10 cellular contexts compared by ENCODE assay signal in genomic region chr11:61833478-61833877, GRCh38. TPM values are rescaled to one million over a fixed set of nuclear protein-coding genes. Genes with fewer than 3 reads are reported as not detected.
DNase-seq lines count a peak whose midpoint lies in the region; ATAC-seq lines count a peak whose summit lies in the region.
"Had no signal": no experiment of that assay in that cellular context is flagged by ENCODE, and none has a peak within 500 bp of the region (broad histone marks: within the 10 kb centered on the region; RNA-seq: fewer than 3 reads in every experiment).

No MANE protein-coding gene starts in this region.

- DNase-seq in NCI-H1436 treated with DMSO at 0.1 percent for 48 hours (lab: John Stamatoyannopoulos, UW), result peak; percentile 28
- DNase-seq in activated T-helper 1 cell treated with anti-CD3 and anti-CD28 coated beads, Interleukin-12 subunit alpha, Interleukin-12 subunit beta, Interleukin-2, Interleukin-4 antibody, amounts not matched to agents 30 ng/mL and 10 ng/mL and 1 ng/mL, durations not matched to agents 14 hours and 24 hours and 36 hours (ENCODE audit: low spot score), result peak; percentile 12
- DNase-seq in naive B cell, result no peak
- DNase-seq: activated CD8-positive, alpha-beta memory T cell treated with anti-CD3 and anti-CD28 coated beads, Interleukin-2, amount 50 U/mL, for 4 hours; SJCRH30 had no signal

- H3K4me3 ChIP-seq in BLaER1, result peak overlapping the region; percentile 91
- H3K4me3 ChIP-seq: SJCRH30 had no signal

- ATAC-seq in naive B cell (ENCODE audit: low read depth in 2 of 2), result peak; percentile 25 to 33
- ATAC-seq in HG02678 (IDR thresholded peaks at IDR 0.05; ENCODE audit: unreplicated experiment), result no peak
- ATAC-seq in GM18519 (IDR thresholded peaks at IDR 0.05; ENCODE audit: low FRiP score, unreplicated experiment), result no peak
- ATAC-seq in HG02970 (IDR thresholded peaks at IDR 0.05; ENCODE audit: low FRiP score, unreplicated experiment), result no peak
- no peak for ATAC-seq in GM21737 (IDR thresholded peaks at IDR 0.05; ENCODE audit: unreplicated experiment)

- H3K4me1 Mint-ChIP-seq in activated T-helper 1 cell treated with anti-CD3 and anti-CD28 coated beads, Interleukin-12 subunit alpha, Interleukin-12 subunit beta, Interleukin-2, Interleukin-4 antibody, amounts not matched to agents 30 ng/mL and 10 ng/mL and 1 ng/mL, durations not matched to agents 14 hours and 24 hours and 36 hours (ENCODE audit: low read depth), result peaks cover 74% of the 10 kb centered on the region
- peaks cover 21 to 71% (median 38%) of the 10 kb centered on the region in 3 donors for H3K4me1 Mint-ChIP-seq in naive B cell

- peaks cover 18% of the 10 kb centered on the region for H3K36me3 Mint-ChIP-seq in activated T-helper 1 cell treated with anti-CD3 and anti-CD28 coated beads, Interleukin-12 subunit alpha, Interleukin-12 subunit beta, Interleukin-2, Interleukin-4 antibody, amounts not matched to agents 30 ng/mL and 10 ng/mL and 1 ng/mL, durations not matched to agents 14 hours and 24 hours and 36 hours (ENCODE audit: low read depth)
- H3K36me3 Mint-ChIP-seq in naive B cell, result peaks cover 0 to 4% of the 10 kb centered on the region in 2 donors

- peaks cover 42% of the 10 kb centered on the region for H4K20me1 ChIP-seq in BLaER1

- H3K9me3 Mint-ChIP-seq in activated T-helper 1 cell treated with anti-CD3 and anti-CD28 coated beads, Interleukin-12 subunit alpha, Interleukin-12 subunit beta, Interleukin-2, Interleukin-4 antibody, amounts not matched to agents 30 ng/mL and 10 ng/mL and 1 ng/mL, durations not matched to agents 14 hours and 24 hours and 36 hours, result no peaks in the 10 kb centered on the region
- H3K9me3 Mint-ChIP-seq in naive B cell, result peaks cover 0 to 3% (median 0%) of the 10 kb centered on the region in 7 donors

- H3K36me3 ChIP-seq in BLaER1, result peaks cover 35% of the 10 kb centered on the region
- H3K36me3 ChIP-seq: SJCRH30 had no signal

- H3K9ac ChIP-seq in BLaER1, result peak overlapping the region; percentile 97

- intact Hi-C loops in activated T-helper 1 cell treated with anti-CD3 and anti-CD28 coated beads, Interleukin-12 subunit alpha, Interleukin-12 subunit beta, Interleukin-2, Interleukin-4 antibody, amounts not matched to agents 30 ng/mL and 10 ng/mL and 1 ng/mL, durations not matched to agents 14 hours and 24 hours and 36 hours (cut with micrococcal nuclease), result no loop called here

- peak overlapping the region; percentile 99 for H3K27ac ChIP-seq in BLaER1

- H3K27me3 ChIP-seq in BLaER1, result no peaks in the 10 kb centered on the region
- H3K27me3 ChIP-seq: SJCRH30 had no signal

- H3K4me2 ChIP-seq in BLaER1, result peak overlapping the region; percentile 99

- peak overlapping the region; percentile 73 for H3K4me3 Mint-ChIP-seq in activated T-helper 1 cell treated with anti-CD3 and anti-CD28 coated beads, Interleukin-12 subunit alpha, Interleukin-12 subunit beta, Interleukin-2, Interleukin-4 antibody, amounts not matched to agents 30 ng/mL and 10 ng/mL and 1 ng/mL, durations not matched to agents 14 hours and 24 hours and 36 hours
- H3K4me3 Mint-ChIP-seq in naive B cell, result peak overlapping the region in 6 of 8 donors; percentile 35 to 74 (median 53)

- no peaks in the 10 kb centered on the region for H3K27me3 Mint-ChIP-seq in activated T-helper 1 cell treated with anti-CD3 and anti-CD28 coated beads, Interleukin-12 subunit alpha, Interleukin-12 subunit beta, Interleukin-2, Interleukin-4 antibody, amounts not matched to agents 30 ng/mL and 10 ng/mL and 1 ng/mL, durations not matched to agents 14 hours and 24 hours and 36 hours (ENCODE audit: insufficient read depth)
- H3K27me3 Mint-ChIP-seq in naive B cell, result no peaks in the 10 kb centered on the region

- peak overlapping the region; percentile 96 for H3K27ac Mint-ChIP-seq in activated T-helper 1 cell treated with anti-CD3 and anti-CD28 coated beads, Interleukin-12 subunit alpha, Interleukin-12 subunit beta, Interleukin-2, Interleukin-4 antibody, amounts not matched to agents 30 ng/mL and 10 ng/mL and 1 ng/mL, durations not matched to agents 14 hours and 24 hours and 36 hours
- peak overlapping the region; percentile 78 to 99 (median 98) for H3K27ac Mint-ChIP-seq in naive B cell

- H3K4me1 ChIP-seq in BLaER1, result peaks cover 82% of the 10 kb centered on the region

- H3K9me3 ChIP-seq in BLaER1, result no peaks in the 10 kb centered on the region
- H3K9me3 ChIP-seq: SJCRH30 had no signal

RNA-seq across cellular contexts. Expression of gene FADS2, which starts 5.4 kb away (rescaled TPM):
- 250 and 256 TPM in 2 replicates for total RNA-seq in activated T-helper 1 cell treated with anti-CD3 and anti-CD28 coated beads, Interleukin-12 subunit alpha, Interleukin-12 subunit beta, Interleukin-2, Interleukin-4 antibody, amounts not matched to agents 30 ng/mL and 10 ng/mL and 1 ng/mL, durations not matched to agents 14 hours and 24 hours and 36 hours
- polyA plus RNA-seq in naive B cell (ENCODE audit: low read depth in 6 of 6), result 10 to 100 TPM in 1 of 6 donors, 1 to 10 TPM in 3, under 1 TPM in 1, not detected in 1; 0.92 to 11.5 (median 2.0) TPM

RNA-seq across cellular contexts. Expression of gene FADS1, which starts 16.7 kb away (rescaled TPM):
- total RNA-seq in activated T-helper 1 cell treated with anti-CD3 and anti-CD28 coated beads, Interleukin-12 subunit alpha, Interleukin-12 subunit beta, Interleukin-2, Interleukin-4 antibody, amounts not matched to agents 30 ng/mL and 10 ng/mL and 1 ng/mL, durations not matched to agents 14 hours and 24 hours and 36 hours, result 92.3 and 97.7 TPM in 2 replicates
- polyA plus RNA-seq in naive B cell (ENCODE audit: low read depth in 6 of 6), result 10 to 100 TPM in 1 of 6 donors, 1 to 10 TPM in 3, under 1 TPM in 1, not detected in 1; 0.79 to 14.0 (median 1.6) TPM

RNA-seq across cellular contexts. Expression of gene FEN1, which starts 40.8 kb away (rescaled TPM):
- total RNA-seq in activated T-helper 1 cell treated with anti-CD3 and anti-CD28 coated beads, Interleukin-12 subunit alpha, Interleukin-12 subunit beta, Interleukin-2, Interleukin-4 antibody, amounts not matched to agents 30 ng/mL and 10 ng/mL and 1 ng/mL, durations not matched to agents 14 hours and 24 hours and 36 hours, result 147 and 149 TPM in 2 replicates
- 10 to 100 TPM in 5 of 6 donors, 1 to 10 TPM in 1; 8.0 to 23.8 (median 15.3) TPM for polyA plus RNA-seq in naive B cell (ENCODE audit: low read depth in 6 of 6)

RNA-seq across cellular contexts. Expression of gene TMEM258, which starts 41.1 kb away (rescaled TPM):
- 164 and 166 TPM in 2 replicates for total RNA-seq in activated T-helper 1 cell treated with anti-CD3 and anti-CD28 coated beads, Interleukin-12 subunit alpha, Interleukin-12 subunit beta, Interleukin-2, Interleukin-4 antibody, amounts not matched to agents 30 ng/mL and 10 ng/mL and 1 ng/mL, durations not matched to agents 14 hours and 24 hours and 36 hours
- polyA plus RNA-seq in naive B cell (ENCODE audit: low read depth in 6 of 6), result 100 to 1,000 TPM; 117 to 238 (median 185) TPM

RNA-seq across cellular contexts. Expression of gene FADS3, which starts 57.9 kb away (rescaled TPM):
- 9.0 and 14.2 TPM in 2 replicates for total RNA-seq in activated T-helper 1 cell treated with anti-CD3 and anti-CD28 coated beads, Interleukin-12 subunit alpha, Interleukin-12 subunit beta, Interleukin-2, Interleukin-4 antibody, amounts not matched to agents 30 ng/mL and 10 ng/mL and 1 ng/mL, durations not matched to agents 14 hours and 24 hours and 36 hours
- 10 to 100 TPM; 27.6 to 41.3 (median 34.4) TPM for polyA plus RNA-seq in naive B cell (ENCODE audit: low read depth in 6 of 6)

Comparison
In these comparisons a context has a peak if more than half of its experiments do, and no peak if none do; other contexts are left out.
1. ATAC-seq: peak in naive B cell (2 of 2); none in HG02678 (single experiment), GM18519 (single experiment), HG02970 (single experiment) and GM21737 (single experiment).